27 cellular contexts compared by ENCODE assay signal in genomic region chr10:75696536-75696935, GRCh38.
"Had no signal": no experiment of that assay in that cellular context is flagged by ENCODE, and none has a peak within 500 bp of the region (broad histone marks: within the 10 kb centered on the region; RNA-seq: fewer than 3 reads in every experiment).

No MANE protein-coding gene starts in this region.

- H3K27me3 ChIP-seq: adrenal gland, ascending aorta, foreskin keratinocyte, hepatocyte, right atrium auricular region, spleen, testis had no signal

- H3K9me3 ChIP-seq: adrenal gland, ascending aorta, lower lobe of right lung, prostate gland, testis had no signal

- H3K36me3 ChIP-seq: adrenal gland, ascending aorta, lower lobe of right lung, prostate gland, right atrium auricular region, spleen had no signal

- H3K9me3 Mint-ChIP-seq: activated B cell treated with CpG ODN at 0.5 μM for 24 hours; activated T-helper 2 cell treated with anti-CD3 and anti-CD28 coated beads, Interferon-gamma antibody, Interleukin-2, Interleukin-4, amounts not matched to agents 10 μg/mL and 5 μg/mL and 100 μg/mL, durations not matched to agents 14 hours and 24 hours and 36 hours had no signal

- DNase-seq: activated B cell treated with CpG ODN at 0.5 μM for 24 hours; activated CD4-positive, alpha-beta T cell treated with anti-CD3 and anti-CD28 coated beads for 36 hours; activated CD4-positive, alpha-beta T cell treated with anti-CD3 and anti-CD28 coated beads, Interleukin-2, amount 50 U/mL, for 4 hours; activated CD8-positive, alpha-beta memory T cell treated with anti-CD3 and anti-CD28 coated beads, Interleukin-2, amount 50 U/mL, for 48 hours; activated naive CD4-positive, alpha-beta T cell; activated T-cell treated with anti-CD3 and anti-CD28 coated beads, Interleukin-2, amount 50 U/mL, for 4 hours; adrenal gland; central memory CD4-positive, alpha-beta T cell; dermis blood vessel endothelial cell; effector CD8-positive, alpha-beta T cell; foreskin keratinocyte; immature natural killer cell; lower lobe of right lung; naive B cell; spleen; stimulated activated CD4-positive, alpha-beta T cell treated with anti-CD3 and anti-CD28 coated beads, Interleukin-4, amount 100 ng/mL, for 1 hour; stimulated activated naive CD4-positive, alpha-beta T cell; T-helper 9 cell; testis had no signal

- H3K4me1 ChIP-seq: adrenal gland, ascending aorta, foreskin keratinocyte, lower lobe of right lung, prostate gland, right atrium auricular region, spleen, testis had no signal

- H3K27ac ChIP-seq: adrenal gland, ascending aorta, foreskin keratinocyte, hepatocyte, lower lobe of right lung, prostate gland, right atrium auricular region, spleen, testis had no signal

- H3K36me3 Mint-ChIP-seq: activated naive CD8-positive, alpha-beta T cell; immature natural killer cell had no signal

- H3K4me3 Mint-ChIP-seq: activated B cell treated with CpG ODN at 0.5 μM for 24 hours; activated CD4-positive, alpha-beta T cell treated with anti-CD3 and anti-CD28 coated beads for 36 hours; activated naive CD8-positive, alpha-beta T cell; activated T-cell treated with anti-CD3 and anti-CD28 coated beads, Interleukin-2, amount 50 U/mL, for 4 hours; immature natural killer cell; naive B cell; type B pancreatic cell had no signal

- H3K4me3 ChIP-seq: adrenal gland, ascending aorta, hepatocyte, lower lobe of right lung, prostate gland, right atrium auricular region, spleen, testis had no signal

- H3K4me1 Mint-ChIP-seq: activated B cell treated with CpG ODN at 0.5 μM for 24 hours; activated CD4-positive, alpha-beta T cell treated with anti-CD3 and anti-CD28 coated beads for 36 hours; immature natural killer cell; naive B cell had no signal

- H3K27ac Mint-ChIP-seq: activated B cell treated with CpG ODN at 0.5 μM for 24 hours; activated CD4-positive, alpha-beta T cell treated with anti-CD3 and anti-CD28 coated beads for 36 hours; activated naive CD8-positive, alpha-beta T cell; activated T-helper 2 cell treated with anti-CD3 and anti-CD28 coated beads, Interferon-gamma antibody, Interleukin-2, Interleukin-4, amounts not matched to agents 10 μg/mL and 5 μg/mL and 100 μg/mL, durations not matched to agents 14 hours and 24 hours and 36 hours; immature natural killer cell; naive B cell; type B pancreatic cell had no signal

- ATAC-seq: activated CD4-positive, alpha-beta T cell treated with anti-CD3 and anti-CD28 coated beads for 36 hours; activated T-cell treated with anti-CD3 and anti-CD28 coated beads, Interleukin-2, amount 50 U/mL, for 4 hours; foreskin keratinocyte; left lobe of liver had no signal
